Comparison of ENCODE assay signal across 8 cellular contexts in genomic region chr3:139534444-139534812, GRCh38. TPM values are rescaled to one million over a fixed set of nuclear protein-coding genes. Genes with fewer than 3 reads are reported as not detected.
A peak's percentile ranks its signal among the peaks of the same experiment; 100 is the strongest.
DNase-seq lines count a peak whose midpoint lies in the region; ATAC-seq and TF ChIP-seq lines count a peak whose summit lies in the region.

No MANE protein-coding gene starts in this region.

- intact Hi-C loops in A673 (cut with micrococcal nuclease; ENCODE audit: unreplicated experiment): no loop called here

- CTCF ChIA-PET in A673 (lab: Charles Lee): no interaction called here
- CTCF ChIA-PET in CD8-positive, alpha-beta memory T cell (lab: Charles Lee): interaction anchor here (1.1 kb wide), 1 partner anchor 10 kb away, joined by 4 read pairs; no protein-coding TSS in a partner anchor

- no peak for TF ChIP-seq CTCF in A673 (conservative IDR thresholded peaks at IDR 0.05; ENCODE audit: low read depth, low read length)
- no peak for TF ChIP-seq CTCF in chondrocyte (IDR thresholded peaks at IDR 0.05)
- TF ChIP-seq CTCF in omental fat pad (IDR thresholded peaks at IDR 0.05): no peak

- no peaks in the 10 kb centered on the region for H3K27me3 ChIP-seq in A673 (replicated peaks; ENCODE audit: insufficient read depth, low read depth, low read length, poor library complexity)
- no peaks in the 10 kb centered on the region for H3K27me3 ChIP-seq in CD8-positive, alpha-beta memory T cell (ENCODE audit: insufficient read depth, low read length, poor library complexity, severe bottlenecking)

- no peak overlapping the region for H3K4me3 Mint-ChIP-seq in chondrocyte (ENCODE audit: unreplicated experiment)
- no peak overlapping the region for H3K4me3 Mint-ChIP-seq in CD8-positive, alpha-beta memory T cell

- H3K9me3 ChIP-seq in A673 (ENCODE audit: low read depth, low read length, poor library complexity, severe bottlenecking): no peaks in the 10 kb centered on the region
- H3K9me3 ChIP-seq in CD8-positive, alpha-beta memory T cell (ENCODE audit: low read length): no peaks in the 10 kb centered on the region

- peak overlapping the region; percentile 76 for H3K27ac Mint-ChIP-seq in chondrocyte (ENCODE audit: unreplicated experiment)
- H3K27ac Mint-ChIP-seq in CD8-positive, alpha-beta memory T cell: no peak overlapping the region

- peak overlapping the region; percentile 78 for H3K27ac ChIP-seq in A673 (ENCODE audit: low read depth, low read length, poor library complexity, severe bottlenecking)
- no peak overlapping the region for H3K27ac ChIP-seq in CD8-positive, alpha-beta memory T cell (ENCODE audit: low read depth, low read length)

- no peaks in the 10 kb centered on the region for H3K27me3 Mint-ChIP-seq in chondrocyte (ENCODE audit: low read depth)
- peaks cover 8 to 31% of the 10 kb centered on the region in 2 donors for H3K27me3 Mint-ChIP-seq in CD8-positive, alpha-beta memory T cell

- no TSS peak for BruUV-seq in A673 (replicated peaks; lab: Mats Ljungman, UMichigan)

- H3K36me3 Mint-ChIP-seq in chondrocyte (ENCODE audit: low read depth): no peaks in the 10 kb centered on the region
- H3K36me3 Mint-ChIP-seq in CD8-positive, alpha-beta memory T cell: no peaks in the 10 kb centered on the region

- H3K9me3 Mint-ChIP-seq in chondrocyte (ENCODE audit: low read depth): no peaks in the 10 kb centered on the region
- H3K9me3 Mint-ChIP-seq in CD8-positive, alpha-beta memory T cell: no peaks in the 10 kb centered on the region

- POLR2A ChIA-PET in A673 (lab: Charles Lee; ENCODE audit: low non-redundant PET): interaction anchor here (0.5 kb wide), 1 partner anchor 171 kb away, joined by 3 read pairs; no protein-coding TSS in a partner anchor
- POLR2A ChIA-PET in CD8-positive, alpha-beta memory T cell (lab: Charles Lee): no interaction called here

- DNase-seq in A673 (ENCODE audit: low spot score): peak; percentile 88
- peak; percentile 89 for DNase-seq in NCI-H1694 treated with DMSO at 0.1 percent for 48 hours (lab: John Stamatoyannopoulos, UW)
- DNase-seq in chondrocyte (ENCODE audit: low spot score): no peak
- DNase-seq in omental fat pad (ENCODE audit: low spot score): no peak
- no peak for DNase-seq in CD8-positive, alpha-beta memory T cell
- DNase-seq in foreskin melanocyte: no peak
- DNase-seq in NCI-H774 (lab: John Stamatoyannopoulos, UW): no peak

- H3K4me1 ChIP-seq in A673 (ENCODE audit: insufficient read depth, low read length, poor library complexity, severe bottlenecking): peaks cover 56% of the 10 kb centered on the region
- H3K4me1 ChIP-seq in CD8-positive, alpha-beta memory T cell (ENCODE audit: insufficient read depth, low read length): no peaks in the 10 kb centered on the region

- no peaks in the 10 kb centered on the region for H3K36me3 ChIP-seq in A673 (ENCODE audit: insufficient read depth, low read length, poor library complexity, severe bottlenecking)
- H3K36me3 ChIP-seq in CD8-positive, alpha-beta memory T cell (ENCODE audit: insufficient read depth, low read length): no peaks in the 10 kb centered on the region

- peaks cover 67% of the 10 kb centered on the region for H3K4me1 Mint-ChIP-seq in chondrocyte (ENCODE audit: low read depth)
- peaks cover 4 to 6% (median 4%) of the 10 kb centered on the region in 3 donors for H3K4me1 Mint-ChIP-seq in CD8-positive, alpha-beta memory T cell

- peak; percentile 57 for ATAC-seq in GM21576 (IDR thresholded peaks at IDR 0.05; ENCODE audit: unreplicated experiment)
- ATAC-seq in omental fat pad (ENCODE audit: low FRiP score): peak; percentile 55

- no peak overlapping the region for H3K4me3 ChIP-seq in A673 (ENCODE audit: low read depth, low read length, poor library complexity, severe bottlenecking)
- H3K4me3 ChIP-seq in CD8-positive, alpha-beta memory T cell (ENCODE audit: low read length): no peak overlapping the region

RNA-seq across cellular contexts. Expression of gene RBP1, which starts 5.1 kb away (rescaled TPM):
- 45.4 and 49.9 TPM in 2 replicates for total RNA-seq in A673 (2021)
- total RNA-seq in chondrocyte: 13.2 to 24.6 TPM (median 19.8 TPM) in 3 replicates
- total RNA-seq in omental fat pad: 10 to 100 TPM in 1 of 4 donors, 1 to 10 TPM in 3; 4.3 to 13.3 (median 6.4) TPM
- not detected for total RNA-seq in CD8-positive, alpha-beta memory T cell
- polyA plus RNA-seq in CD8-positive, alpha-beta memory T cell: not detected

RNA-seq across cellular contexts. Expression of gene RBP2, which starts 58.1 kb away (rescaled TPM):
- total RNA-seq in A673 (2021) (not detected in 2 replicates), chondrocyte (not detected in 3 replicates), omental fat pad (not detected)
- not detected for total RNA-seq in CD8-positive, alpha-beta memory T cell
- not detected for polyA plus RNA-seq in CD8-positive, alpha-beta memory T cell

Comparison
In these comparisons a context has a peak if more than half of its experiments do, and no peak if none do; other contexts are left out.
1. DNase-seq: peak in A673 (single experiment) and NCI-H1694 treated with DMSO at 0.1 percent for 48 hours (single experiment); none in chondrocyte (single experiment), omental fat pad (single experiment), CD8-positive, alpha-beta memory T cell (0 of 5), foreskin melanocyte (single experiment) and NCI-H774 (single experiment).
2. RNA of gene RBP1, which starts 5.1 kb away (total RNA-seq): 45.4 to 49.9 TPM in A673, 13.2 to 24.6 TPM in chondrocyte and 4.3 to 13.3 TPM in omental fat pad; not detected in CD8-positive, alpha-beta memory T cell; every median in the first group is over 4 times any median in the second.